ENCODE assay signal across 8 cellular contexts in the genomic region with DNA sequence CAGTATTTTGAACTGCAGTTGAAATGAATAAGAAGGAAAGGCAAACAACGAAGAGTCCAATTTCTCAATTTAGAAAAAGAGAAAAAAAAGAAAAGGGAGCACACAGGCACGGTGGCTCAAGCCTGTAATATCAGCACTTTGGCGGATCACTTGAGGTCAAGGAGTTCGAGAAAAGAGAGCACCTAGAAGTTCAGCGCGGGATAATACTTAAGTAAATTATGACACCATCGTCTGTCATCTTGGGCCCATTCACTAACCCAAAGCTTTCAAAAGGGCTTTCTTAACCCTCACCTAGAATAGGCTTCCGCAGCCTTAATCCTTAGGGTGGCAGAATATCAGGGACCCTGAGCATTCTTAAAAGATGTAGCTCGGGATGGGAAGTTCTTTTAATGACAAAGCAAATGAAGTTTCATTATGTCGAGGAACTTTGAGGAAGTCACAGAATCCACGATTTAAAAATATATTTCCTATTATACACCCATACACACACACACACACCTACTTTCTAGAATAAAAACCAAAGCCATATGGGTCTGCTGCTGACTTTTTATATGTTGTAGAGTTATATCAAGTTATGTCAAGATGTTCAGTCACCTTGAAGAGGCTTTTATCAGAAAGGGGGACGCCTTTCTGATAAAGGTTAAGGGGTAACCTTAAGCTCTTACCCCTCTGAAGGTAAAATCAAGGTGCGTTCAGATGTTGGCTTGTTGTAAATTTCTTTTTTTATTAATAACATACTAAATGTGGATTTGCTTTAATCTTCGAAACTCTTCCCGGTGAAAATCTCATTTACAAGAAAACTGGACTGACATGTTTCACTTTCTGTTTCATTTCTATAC. TPM values are rescaled to one million over a fixed set of nuclear protein-coding genes. Genes with fewer than 3 reads are reported as not detected.
A peak's percentile ranks its signal among the peaks of the same experiment; 100 is the strongest.
DNase-seq lines count a peak whose midpoint lies in the region; ATAC-seq, FAIRE-seq and TF ChIP-seq lines count a peak whose summit lies in the region.

No MANE protein-coding gene starts in this region.

- DNase-seq in Right ventricle myocardium superior (no peak), cardiac septum (ENCODE audit: low spot score) (no peak), GM12878 (ENCODE audit: low read depth, low spot score) (no peak), lung (ENCODE audit: low spot score) (no peak), NCI-H524 treated with DMSO at 0.1 percent for 48 hours (lab: John Stamatoyannopoulos, UW) (no peak), H4 (ENCODE audit: low spot score) (no peak)
- no peak for DNase-seq in stimulated activated naive CD4-positive, alpha-beta T cell treated with Interleukin-2 at 50 U/mL for 16 hours (lab: John Stamatoyannopoulos, UW)

- CTCF ChIA-PET in GM12878 (lab: Yijun Ruan, JAX), result interaction anchor here (0.6 to 4.6 kb wide), 34 partner anchors 9 to 690 kb away, joined by 3 to 172 read pairs (median 4); partner anchors contain the start of genes JAK2, PDCD1LG2 and PLGRKT

- SMC1A ChIA-PET in GM12878 (lab: Charles Lee; ENCODE audit: uncharacterized antibody, unreplicated experiment), result interaction anchor here (0.8 to 5.6 kb wide), 36 partner anchors 8 to 178 kb away, joined by 3 to 161 read pairs (median 6); partner anchors contain the start of genes PDCD1LG2 and PLGRKT

- peak overlapping the region; percentile 65 for H2AFZ ChIP-seq in GM12878 (ENCODE audit: control insufficient read depth, low read depth, low read length)

- peaks cover 54% of the 10 kb centered on the region for H3K79me2 ChIP-seq in GM12878 (ENCODE audit: control insufficient read depth, insufficient read depth, low read length)

- peak overlapping the region; percentile 82 for H3K9ac ChIP-seq in GM12878 (ENCODE audit: control insufficient read depth, insufficient read depth, low read length)

- TF ChIP-seq CTCF in GM12878 (IDR thresholded peaks at IDR 0.05 in 2 of 3, conservative IDR thresholded peaks at IDR 0.05 in 1 of 3; ENCODE audit: control insufficient read depth in 2 of 3, extremely low read depth in 1 of 3, insufficient read depth in 1 of 3, low read depth in 3 of 3, low read length in 3 of 3) (no peak), lung (IDR thresholded peaks at IDR 0.05; ENCODE audit: control extremely low read depth, extremely low read depth) (no peak)

- TF ChIP-seq POLR2A in GM12878 (IDR thresholded peaks at IDR 0.05; ENCODE audit: low read depth, low read length), result no peak

- no peak for TF ChIP-seq RAD21 in GM12878 (IDR thresholded peaks at IDR 0.05; ENCODE audit: insufficient read depth, low read depth, low read length)

- peak overlapping the region; percentile 97 for H3K27ac ChIP-seq in GM12878 (ENCODE audit: control insufficient read depth, insufficient read depth)
- H3K27ac ChIP-seq in lung (ENCODE audit: low read depth in 1 of 2, low read length in 1 of 2), result peak overlapping the region; percentile 86
- peak overlapping the region; percentile 77 for H3K27ac ChIP-seq in urinary bladder (ENCODE audit: low read depth)

- H3K36me3 ChIP-seq in GM12878 (ENCODE audit: control insufficient read depth in 2 of 2, insufficient read depth in 2 of 2, low read length in 1 of 2) (no peaks in the 10 kb centered on the region; a peak in 1 of 4 replicates), lung (ENCODE audit: control insufficient read depth in 2 of 2, insufficient read depth in 2 of 2, low read length in 2 of 2) (no peaks in the 10 kb centered on the region), urinary bladder (ENCODE audit: insufficient read depth) (no peaks in the 10 kb centered on the region)

- in situ Hi-C loops in GM12878 (cut with MboI), result no loop called here

- H3K9me3 ChIP-seq in GM12878 (replicated peaks; ENCODE audit: control insufficient read depth, insufficient read depth, low read length) (no peaks in the 10 kb centered on the region), lung (ENCODE audit: control insufficient read depth in 2 of 2, insufficient read depth in 1 of 2, low read length in 1 of 2) (no peaks in the 10 kb centered on the region)

- WGBS in GM12878 (ENCODE audit: insufficient coverage, insufficient replicate concordance, low lambda C conversion rate, missing lambda C conversion rate), result under 1% methylated on average over 15 of the region's 15 CpGs
- WGBS in lung, 2 donors, result 31 to 39% methylated on average over 15 of the region's 15 CpGs
- 59% methylated on average over 15 of the region's 15 CpGs for WGBS in urinary bladder

- H3K4me3 ChIP-seq in GM12878 (peak overlapping the region; percentile 72), lung (peak overlapping the region; percentile 62), urinary bladder (ENCODE audit: low read depth, low read length) (peak overlapping the region; percentile 60)

- no peak for TF ChIP-seq EP300 in GM12878 (IDR thresholded peaks at IDR 0.05; ENCODE audit: borderline replicate concordance in 1 of 2, control insufficient read depth in 1 of 2, low read depth in 2 of 2, low read length in 2 of 2)

- RAD21 ChIA-PET in GM12878 (lab: Charles Lee; ENCODE audit: unreplicated experiment), result interaction anchor here (0.7 to 5.3 kb wide), 32 partner anchors 10 to 709 kb away, joined by 3 to 149 read pairs (median 8); partner anchors contain the start of genes AK3, PDCD1LG2, PLGRKT and RIC1

- H3K27me3 ChIP-seq in GM12878 (replicated peaks in 1 of 2; ENCODE audit: control insufficient read depth in 2 of 2, insufficient read depth in 2 of 2, low read length in 1 of 2), result no peaks in the 10 kb centered on the region
- H3K27me3 ChIP-seq in lung (ENCODE audit: control insufficient read depth, insufficient read depth), result no peaks in the 10 kb centered on the region

- peak; percentile 8 for ATAC-seq in Right ventricle myocardium superior (ENCODE audit: poor library complexity)
- ATAC-seq in GM12878, result no peak
- no peak for ATAC-seq in lung (ENCODE audit: insufficient read depth, low FRiP score)

- BruUV-seq in GM12878 (replicated peaks; lab: Mats Ljungman, UMichigan), result TSS peak; percentile 64

- H3K4me1 ChIP-seq in GM12878 (ENCODE audit: control insufficient read depth, insufficient read depth, low read length) (peaks cover 44% of the 10 kb centered on the region), lung (ENCODE audit: control insufficient read depth in 2 of 2, insufficient read depth in 2 of 2, low read length in 2 of 2) (peaks cover 2 to 9% of the 10 kb centered on the region in 2 donors), urinary bladder (ENCODE audit: insufficient read depth) (peaks cover 2% of the 10 kb centered on the region)

- no peaks in the 10 kb centered on the region for H4K20me1 ChIP-seq in GM12878 (ENCODE audit: control insufficient read depth, insufficient read depth)

- intact Hi-C loops in Right ventricle myocardium superior (cut with DNase I), result loop anchor here (2.0 to 5.0 kb wide), 2 partner anchors 63 to 141 kb away; partner anchors contain the start of gene PDCD1LG2
- intact Hi-C loops in cardiac septum (cut with DNase I), result loop anchor here (2.0 to 5.0 kb wide), 2 partner anchors 53 to 141 kb away; no protein-coding TSS in a partner anchor
- intact Hi-C loops in GM12878 (cut with micrococcal nuclease; ENCODE audit: unreplicated experiment), result loop anchor here (1.0 to 10.0 kb wide), 4 partner anchors 83 to 785 kb away; partner anchors contain the start of genes ERMP1, PLPP6 and SPATA6L

- H3K4me2 ChIP-seq in GM12878 (ENCODE audit: control insufficient read depth, insufficient read depth), result peak overlapping the region; percentile 97

- POLR2A ChIA-PET in GM12878 (lab: Charles Lee), result interaction anchor here (0.6 to 5.5 kb wide), 31 partner anchors 9 to 657 kb away, joined by 3 to 66 read pairs (median 5); partner anchors contain the start of genes PDCD1LG2, PLGRKT and RIC1

- peak; percentile 18 for FAIRE-seq in GM12878 (lab: Jason Lieb, UNC)

RNA-seq across cellular contexts. Expression of gene CD274, which starts 0.6 kb away (rescaled TPM):
- total RNA-seq in Right ventricle myocardium superior, result 9.0 TPM
- total RNA-seq in cardiac septum, result 17.9 TPM
- 338 and 344 TPM in 2 replicates for total RNA-seq in GM12878 (2013; cell fraction: nucleolus; rRNA removed)
- total RNA-seq in GM12878 (2014; rRNA removed), result 27.6 and 36.9 TPM in 2 replicates
- total RNA-seq in GM12878 (2014; rRNA removed; fragmentation: Illumina TruSeq; extraction: Trizol), result 28.4 and 32.0 TPM in 2 replicates
- total RNA-seq in GM12878 (2021), result 23.5 and 26.6 TPM in 2 replicates
- 13.3 TPM for polyA plus RNA-seq in GM12878 (2011; ENCODE audit: low read depth)
- polyA plus RNA-seq in GM12878 (2011; rRNA removed), result 128 and 134 TPM in 2 replicates
- polyA plus RNA-seq in GM12878 (2011; cell fraction: cytosol; rRNA removed), result 38.8 and 53.1 TPM in 2 replicates
- polyA plus RNA-seq in GM12878 (2011; cell fraction: nucleus; rRNA removed), result 186 and 257 TPM in 2 replicates
- 15.5 and 24.2 TPM in 2 replicates for polyA plus RNA-seq in GM12878 (2012)
- 34.3 and 37.7 TPM in 2 replicates for polyA plus RNA-seq in GM12878 (2014; fragmentation: Illumina TruSeq; extraction: Trizol)
- 10 to 100 TPM in 1 of 2 experiments, 1 to 10 TPM in 1; 9.4 to 12.2 TPM for polyA plus RNA-seq in GM12878 (2014; fragmentation: Nextera tagmentation; extraction: Ambion mirVana)
- polyA plus RNA-seq in GM12878 (2014; rRNA removed), result 24.6 and 25.6 TPM in 2 replicates
- 10 to 100 TPM; 16.1 to 16.4 TPM for polyA plus RNA-seq in GM12878 (2016; fragmentation: Nextera tagmentation; extraction: Ambion mirVana)
- polyA minus RNA-seq in GM12878 (2011; rRNA and poly(A)+ RNA removed), result 79.0 and 144 TPM in 2 replicates
- polyA minus RNA-seq in GM12878 (2011; cell fraction: cytosol; rRNA and poly(A)+ RNA removed), result 14.4 and 17.0 TPM in 2 replicates
- 141 and 142 TPM in 2 replicates for polyA minus RNA-seq in GM12878 (2011; cell fraction: nucleus; rRNA and poly(A)+ RNA removed)
- 10 to 100 TPM in 1 of 2 donors, 1 to 10 TPM in 1; 5.9 to 13.2 TPM for total RNA-seq in lung
- polyA plus RNA-seq in lung, result 10 to 100 TPM in 1 of 2 donors, 1 to 10 TPM in 1; 4.1 to 30.7 TPM
- total RNA-seq in urinary bladder, result 2.4 TPM
- polyA plus RNA-seq in urinary bladder, result 1.2 TPM
- total RNA-seq in H4 (2014; rRNA removed; shearing (Covaris generic)), result 0.95 and 1.1 TPM in 2 replicates

RNA-seq across cellular contexts. Expression of gene PLGRKT, which starts 12.0 kb away (rescaled TPM):
- total RNA-seq in Right ventricle myocardium superior (39.8 TPM), cardiac septum (28.9 TPM), GM12878 (2014; rRNA removed) (25.2 and 28.2 TPM in 2 replicates), GM12878 (2014; rRNA removed; fragmentation: Illumina TruSeq; extraction: Trizol) (42.0 and 45.9 TPM in 2 replicates), GM12878 (2021) (29.0 and 34.2 TPM in 2 replicates), lung (10 to 100 TPM; 11.7 to 27.0 TPM), urinary bladder (24.1 TPM)
- 9.8 and 12.2 TPM in 2 replicates for total RNA-seq in GM12878 (2013; cell fraction: nucleolus; rRNA removed)
- 12.6 TPM for polyA plus RNA-seq in GM12878 (2011; ENCODE audit: low read depth)
- polyA plus RNA-seq in GM12878 (2011; rRNA removed) (34.8 and 53.5 TPM in 2 replicates), GM12878 (2014; fragmentation: Illumina TruSeq; extraction: Trizol) (28.0 and 32.8 TPM in 2 replicates), GM12878 (2014; fragmentation: Nextera tagmentation; extraction: Ambion mirVana) (10 to 100 TPM; 62.2 to 64.4 TPM), GM12878 (2014; rRNA removed) (23.0 and 27.8 TPM in 2 replicates), GM12878 (2016; fragmentation: Nextera tagmentation; extraction: Ambion mirVana) (10 to 100 TPM; 65.4 to 72.3 TPM), lung (10 to 100 TPM; 17.4 to 28.4 TPM), urinary bladder (24.1 TPM)
- 12.3 and 13.3 TPM in 2 replicates for polyA plus RNA-seq in GM12878 (2011; cell fraction: cytosol; rRNA removed)
- polyA plus RNA-seq in GM12878 (2011; cell fraction: nucleus; rRNA removed), result 7.5 and 8.7 TPM in 2 replicates
- polyA plus RNA-seq in GM12878 (2012), result 18.1 and 20.1 TPM in 2 replicates
- 4.7 and 7.4 TPM in 2 replicates for polyA minus RNA-seq in GM12878 (2011; rRNA and poly(A)+ RNA removed)
- polyA minus RNA-seq in GM12878 (2011; cell fraction: cytosol; rRNA and poly(A)+ RNA removed), result 5.4 and 6.7 TPM in 2 replicates
- polyA minus RNA-seq in GM12878 (2011; cell fraction: nucleus; rRNA and poly(A)+ RNA removed), result 5.1 and 9.6 TPM in 2 replicates
- 19.5 and 19.7 TPM in 2 replicates for total RNA-seq in H4 (2014; rRNA removed; shearing (Covaris generic))
